ENCODE assay signal across 8 cellular contexts in genomic region chr10:101354584-101355070, GRCh38. TPM values are rescaled to one million over a fixed set of nuclear protein-coding genes. Genes with fewer than 3 reads are reported as not detected.
DNase-seq lines count a peak whose midpoint lies in the region; ATAC-seq, FAIRE-seq and TF ChIP-seq lines count a peak whose summit lies in the region.

No MANE protein-coding gene starts in this region.

- TF ChIP-seq CTCF in Panc1 (IDR thresholded peaks at IDR 0.05) (no peak), endothelial cell of umbilical vein (IDR thresholded peaks at IDR 0.05; ENCODE audit: extremely low read depth in 1 of 2, insufficient read depth in 1 of 2, low read depth in 1 of 2, low read length in 2 of 2) (no peak), nephron progenitor cell (IDR thresholded peaks at IDR 0.05) (no peak)

- H3K4me1 ChIP-seq in Panc1 (ENCODE audit: control insufficient read depth, insufficient read depth, low read length) (peaks cover 9% of the 10 kb centered on the region; the same call in 1 of the 2 replicates), endothelial cell of umbilical vein (ENCODE audit: control insufficient read depth, extremely low read depth, insufficient read depth, low read length) (peaks cover 11% of the 10 kb centered on the region)

- no peak for FAIRE-seq in endothelial cell of umbilical vein (lab: Jason Lieb, UNC)

- TF ChIP-seq POLR2A in endothelial cell of umbilical vein (IDR thresholded peaks at IDR 0.05; ENCODE audit: low read depth, low read length): no peak

- peak overlapping the region; percentile 97 for H3K4me3 Mint-ChIP-seq in nephron progenitor cell

- intact Hi-C loops in Panc1 (cut with micrococcal nuclease; ENCODE audit: unreplicated experiment): no loop called here
- intact Hi-C loops in endothelial cell of umbilical vein (cut with micrococcal nuclease): loop anchor here (1.0 to 5.0 kb wide), 2 partner anchors 12 to 88 kb away; no protein-coding TSS in a partner anchor

- no peaks in the 10 kb centered on the region for H3K9me1 ChIP-seq in endothelial cell of umbilical vein (replicated peaks; ENCODE audit: control insufficient read depth, extremely low read depth, insufficient read depth, low read length)

- no peaks in the 10 kb centered on the region for H3K27me3 ChIP-seq in Panc1 (ENCODE audit: control insufficient read depth, insufficient read depth, low read length)
- H3K27me3 ChIP-seq in endothelial cell of umbilical vein (ENCODE audit: control insufficient read depth in 2 of 2, insufficient read depth in 2 of 2, low read length in 2 of 2): peaks cover 2 to 6% of the 10 kb centered on the region in 2 experiments

- peaks cover 7% of the 10 kb centered on the region; the same call in 1 of the 2 replicates for H3K36me3 ChIP-seq in Panc1 (ENCODE audit: control insufficient read depth, insufficient read depth, low read length)
- no peaks in the 10 kb centered on the region for H3K36me3 ChIP-seq in endothelial cell of umbilical vein (ENCODE audit: control insufficient read depth in 2 of 2, extremely low read depth in 1 of 2, insufficient read depth in 2 of 2, low read length in 2 of 2)

- no peaks in the 10 kb centered on the region for H3K9me3 Mint-ChIP-seq in nephron progenitor cell

- H3K4me3 ChIP-seq in Panc1 (ENCODE audit: low read depth in 2 of 2, low read length in 2 of 2): peak overlapping the region; percentile 70 to 77
- peak overlapping the region; percentile 73 to 97 (median 76) for H3K4me3 ChIP-seq in endothelial cell of umbilical vein (replicated peaks in 1 of 3; ENCODE audit: insufficient read depth in 1 of 3, low read depth in 1 of 3, low read length in 3 of 3)

- no peaks in the 10 kb centered on the region for H3K9me3 ChIP-seq in Panc1 (ENCODE audit: control insufficient read depth, insufficient read depth, low read depth, low read length)
- H3K9me3 ChIP-seq in endothelial cell of umbilical vein (replicated peaks; ENCODE audit: control insufficient read depth, insufficient read depth, low read length): no peaks in the 10 kb centered on the region

- in situ Hi-C loops in Panc1 (cut with HindIII; ENCODE audit: low pct_unique_long_range_greater_than_20kb, low sequenced_read_pairs): no loop called here

- H3K4me1 Mint-ChIP-seq in nephron progenitor cell: peaks cover 21% of the 10 kb centered on the region

- H3K27me3 Mint-ChIP-seq in nephron progenitor cell (ENCODE audit: low read depth, poor library complexity): peaks cover 19% of the 10 kb centered on the region

- H3K79me2 ChIP-seq in endothelial cell of umbilical vein (ENCODE audit: control insufficient read depth, insufficient read depth, low read length): peaks cover 13% of the 10 kb centered on the region

- H3K27ac Mint-ChIP-seq in nephron progenitor cell: peak overlapping the region; percentile 99

- POLR2A ChIA-PET in Panc1 (lab: Charles Lee): interaction anchor here (0.6 kb wide), 2 partner anchors 10 to 77 kb away, joined by 3 to 5 read pairs; no protein-coding TSS in a partner anchor
- POLR2A ChIA-PET in endothelial cell of umbilical vein (lab: Charles Lee): interaction anchor here (0.6 kb wide), 1 partner anchor 403 kb away, joined by 3 read pairs; no protein-coding TSS in a partner anchor

- dilution Hi-C loops in endothelial cell of umbilical vein (cut with MboI; ENCODE audit: extremely low pct_ligation_motif_present, low sequenced_read_pairs): no loop called here

- peak; percentile 3 for DNase-seq in NCI-H2107 treated with DMSO at 0.1 percent for 48 hours (lab: John Stamatoyannopoulos, UW; ENCODE audit: unreplicated experiment)
- no peak for DNase-seq in NCI-H2107 (lab: John Stamatoyannopoulos, UW)
- DNase-seq in Panc1 (ENCODE audit: low read depth, low spot score): no peak
- DNase-seq in endothelial cell of umbilical vein (ENCODE audit: low read depth, low spot score): no peak
- no peak for DNase-seq in nephron progenitor cell
- DNase-seq in NK-92 treated with Interleukin-12 subunit alpha and Interleukin-12 subunit beta, amount 100 ng/mL, for 24 hours (lab: John Stamatoyannopoulos, UW): no peak
- no peak for DNase-seq in dedifferentiated amniotic fluid mesenchymal stem cell (ENCODE audit: extremely low spot score)

- peak overlapping the region; percentile 92 for H2AFZ ChIP-seq in endothelial cell of umbilical vein (ENCODE audit: low read depth, low read length)

- H3K9ac ChIP-seq in endothelial cell of umbilical vein (replicated peaks; ENCODE audit: extremely low read depth, insufficient read depth, low read length): peak overlapping the region; percentile 73

- H4K20me1 ChIP-seq in endothelial cell of umbilical vein (replicated peaks; ENCODE audit: control insufficient read depth, extremely low read depth, insufficient read depth, low read length): no peaks in the 10 kb centered on the region

- H3K4me2 ChIP-seq in endothelial cell of umbilical vein (ENCODE audit: insufficient read depth, low read length): peak overlapping the region; percentile 91

- CTCF ChIA-PET in Panc1 (lab: Charles Lee): no interaction called here
- CTCF ChIA-PET in endothelial cell of umbilical vein (lab: Charles Lee): interaction anchor here (0.6 to 3.3 kb wide), 11 partner anchors 9 to 112 kb away, joined by 3 to 19 read pairs (median 3); no protein-coding TSS in a partner anchor

- peak overlapping the region; percentile 79 for H3K27ac ChIP-seq in Panc1 (ENCODE audit: low read length)
- H3K27ac ChIP-seq in endothelial cell of umbilical vein (ENCODE audit: insufficient read depth, low read depth, low read length): peak overlapping the region; percentile 61

- peaks cover 14% of the 10 kb centered on the region for H3K36me3 Mint-ChIP-seq in nephron progenitor cell (ENCODE audit: low read depth)

- ATAC-seq in Panc1 (peak; percentile 32), GM18511 (IDR thresholded peaks at IDR 0.05; ENCODE audit: unreplicated experiment) (no peak)

- BruUV-seq in Panc1 (replicated peaks; lab: Mats Ljungman, UMichigan): no TSS peak
- no TSS peak for BruUV-seq in endothelial cell of umbilical vein (replicated peaks; lab: Mats Ljungman, UMichigan)

TF ChIP-seq in endothelial cell of umbilical vein, 7 proteins besides CTCF, POLR2A, EP300 and RAD21:
- no peak for TF ChIP-seq MYC (IDR thresholded peaks at IDR 0.05; ENCODE audit: low read depth, low read length)
- TF ChIP-seq FOS (IDR thresholded peaks at IDR 0.05; ENCODE audit: borderline replicate concordance, insufficient read depth, low read length): no peak
- TF ChIP-seq GATA2 (IDR thresholded peaks at IDR 0.05; ENCODE audit: insufficient read depth, insufficient read length, low read depth, low read length): no peak
- no peak for TF ChIP-seq JUN (IDR thresholded peaks at IDR 0.05; ENCODE audit: borderline replicate concordance, insufficient read depth, insufficient read length, low read depth)
- no peak for TF ChIP-seq EZH2 (IDR thresholded peaks at IDR 0.05; ENCODE audit: borderline replicate concordance, low read depth, low read length, severe bottlenecking)
- no peak for TF ChIP-seq MAX (IDR thresholded peaks at IDR 0.05; ENCODE audit: insufficient read depth, insufficient read length)
- TF ChIP-seq POLR2AphosphoS5 (IDR thresholded peaks at IDR 0.05; ENCODE audit: insufficient read depth, low read depth, low read length): no peak

RNA-seq across cellular contexts. Expression of gene BTRC, which starts 0.7 kb away (rescaled TPM):
- total RNA-seq in Panc1 (2021; ENCODE audit: unreplicated experiment) (22.1 TPM), endothelial cell of umbilical vein (18.5 and 19.7 TPM in 2 replicates)
- polyA plus RNA-seq in Panc1 (2012; ENCODE audit: insufficient read length): 8.0 TPM
- polyA plus RNA-seq in endothelial cell of umbilical vein: 10.0 and 11.6 TPM in 2 replicates
- polyA plus RNA-seq in endothelial cell of umbilical vein (2011; cell fraction: cytosol; rRNA removed): 8.1 and 8.4 TPM in 2 replicates
- 22.1 and 23.8 TPM in 2 replicates for polyA plus RNA-seq in endothelial cell of umbilical vein (2011; cell fraction: nucleus; rRNA removed)
- 17.7 and 17.9 TPM in 2 replicates for polyA plus RNA-seq in endothelial cell of umbilical vein (2012)
- polyA minus RNA-seq in endothelial cell of umbilical vein: 32.2 and 33.9 TPM in 2 replicates
- 10.0 TPM for polyA minus RNA-seq in endothelial cell of umbilical vein (2011; cell fraction: cytosol; rRNA and poly(A)+ RNA removed)
- 24.4 and 31.6 TPM in 2 replicates for polyA minus RNA-seq in endothelial cell of umbilical vein (2011; cell fraction: nucleus; rRNA and poly(A)+ RNA removed)
